In genomic region chr5:75031366-75031765, GRCh38 we compare ENCODE assay signal across 2 cellular contexts.
TF ChIP-seq lines count a peak whose summit lies in the region.

No MANE protein-coding gene starts in this region.

TF ChIP-seq in IMR-90, 13 proteins besides CTCF, POLR2A, EP300 and RAD21:
- TF ChIP-seq MAZ (IDR thresholded peaks at IDR 0.05; ENCODE audit: borderline replicate concordance, low read depth, low read length) (no peak), SMC3 (IDR thresholded peaks at IDR 0.05; ENCODE audit: low read depth, low read length) (no peak), FOS (IDR thresholded peaks at IDR 0.05; ENCODE audit: low read depth, low read length) (no peak), MAFK (IDR thresholded peaks at IDR 0.05; ENCODE audit: low read depth, low read length) (no peak), BHLHE40 (IDR thresholded peaks at IDR 0.05; ENCODE audit: low read depth, low read length) (no peak), NFE2L2 (IDR thresholded peaks at IDR 0.05; ENCODE audit: low read depth, low read length) (no peak), RFX5 (IDR thresholded peaks at IDR 0.05; ENCODE audit: low read depth, low read length) (no peak), ELK1 (IDR thresholded peaks at IDR 0.05; ENCODE audit: borderline replicate concordance, low read depth, low read length) (no peak)
TF ChIP-seq in IMR-90: peak in this region for 0.

TF ChIP-seq in K562, 482 proteins besides CTCF, POLR2A, EP300 and RAD21:
- no peak for TF ChIP-seq SMAD1 (IDR thresholded peaks at IDR 0.05; ENCODE audit: low read depth, low read length, partially characterized antibody)
- peak; percentile 69 for TF ChIP-seq ZBTB40 (IDR thresholded peaks at IDR 0.05)
- TF ChIP-seq ZBTB40 (CRISPR knock-in tag; IDR thresholded peaks at IDR 0.05), result no peak
